In genomic region chr15:57345584-57345983, GRCh38 we compare ENCODE assay signal across 9 cellular contexts. TPM values are rescaled to one million over a fixed set of nuclear protein-coding genes. Genes with fewer than 3 reads are reported as not detected.
A peak's percentile ranks its signal among the peaks of the same experiment; 100 is the strongest.
DNase-seq lines count a peak whose midpoint lies in the region; ATAC-seq and TF ChIP-seq lines count a peak whose summit lies in the region.
"Had no signal": no experiment of that assay in that cellular context is flagged by ENCODE, and none has a peak within 500 bp of the region (broad histone marks: within the 10 kb centered on the region; RNA-seq: fewer than 3 reads in every experiment).

No MANE protein-coding gene starts in this region.

- H3K4me1 ChIP-seq in mucosa of descending colon (ENCODE audit: low read depth) = no peaks in the 10 kb centered on the region
- H3K4me1 ChIP-seq: BLaER1 had no signal

- no peaks in the 10 kb centered on the region for H3K9me3 ChIP-seq in mucosa of descending colon
- H3K9me3 ChIP-seq: BLaER1 had no signal

- in situ Hi-C loops in KBM-7 (cut with MboI; ENCODE audit: low pct_unique_long_range_greater_than_20kb, low sequenced_read_pairs) = loop anchor here (10.0 kb wide), 1 partner anchor 179 kb away; no protein-coding TSS in a partner anchor

- DNase-seq in NCI-H2107 treated with DMSO at 0.1 percent for 48 hours (lab: John Stamatoyannopoulos, UW; ENCODE audit: unreplicated experiment) = peak; percentile 2
- DNase-seq in NCI-H2107 (lab: John Stamatoyannopoulos, UW) = no peak
- peak; percentile 61 for DNase-seq in KBM-7
- DNase-seq in cardiac fibroblast (ENCODE audit: low read depth in 2 of 2) = peak in 1 of 2 donors; percentile 31
- no peak for DNase-seq in mucosa of descending colon
- DNase-seq in NCI-H2171 (lab: John Stamatoyannopoulos, UW) = no peak

- no peaks in the 10 kb centered on the region for H3K36me3 ChIP-seq in mucosa of descending colon (ENCODE audit: low read depth)
- H3K36me3 ChIP-seq: BLaER1 had no signal

- peak; percentile 25 for ATAC-seq in mucosa of descending colon
- ATAC-seq in HG03139 (IDR thresholded peaks at IDR 0.05; ENCODE audit: unreplicated experiment) = no peak
- ATAC-seq in HG03457 (IDR thresholded peaks at IDR 0.05; ENCODE audit: unreplicated experiment) = no peak

- H3K4me3 ChIP-seq in cardiac fibroblast (replicated peaks in 1 of 2; ENCODE audit: low read depth in 2 of 2, low read length in 2 of 2) (no peak overlapping the region), mucosa of descending colon (no peak overlapping the region)
- H3K4me3 ChIP-seq: BLaER1 had no signal

- TF ChIP-seq CTCF in cardiac fibroblast (IDR thresholded peaks at IDR 0.05; ENCODE audit: low read depth, low read length) (peak; percentile 25), mucosa of descending colon (IDR thresholded peaks at IDR 0.05) (no peak)

- intact Hi-C loops in mucosa of descending colon (cut with DNase I, micrococcal nuclease) = no loop called here

RNA-seq across cellular contexts. Expression of gene CGNL1, which starts 30.7 kb away (rescaled TPM):
- 1 to 10 TPM; 3.3 to 4.5 (median 3.9) TPM for total RNA-seq in mucosa of descending colon

Comparison
In these comparisons a context has a peak if more than half of its experiments do, and no peak if none do; other contexts are left out.
1. DNase-seq: peak in NCI-H2107 treated with DMSO at 0.1 percent for 48 hours (single experiment) and KBM-7 (single experiment); none in NCI-H2107 (single experiment), mucosa of descending colon (0 of 3) and NCI-H2171 (single experiment).